Comparison of ENCODE assay signal across 1 cellular context in the genomic region with DNA sequence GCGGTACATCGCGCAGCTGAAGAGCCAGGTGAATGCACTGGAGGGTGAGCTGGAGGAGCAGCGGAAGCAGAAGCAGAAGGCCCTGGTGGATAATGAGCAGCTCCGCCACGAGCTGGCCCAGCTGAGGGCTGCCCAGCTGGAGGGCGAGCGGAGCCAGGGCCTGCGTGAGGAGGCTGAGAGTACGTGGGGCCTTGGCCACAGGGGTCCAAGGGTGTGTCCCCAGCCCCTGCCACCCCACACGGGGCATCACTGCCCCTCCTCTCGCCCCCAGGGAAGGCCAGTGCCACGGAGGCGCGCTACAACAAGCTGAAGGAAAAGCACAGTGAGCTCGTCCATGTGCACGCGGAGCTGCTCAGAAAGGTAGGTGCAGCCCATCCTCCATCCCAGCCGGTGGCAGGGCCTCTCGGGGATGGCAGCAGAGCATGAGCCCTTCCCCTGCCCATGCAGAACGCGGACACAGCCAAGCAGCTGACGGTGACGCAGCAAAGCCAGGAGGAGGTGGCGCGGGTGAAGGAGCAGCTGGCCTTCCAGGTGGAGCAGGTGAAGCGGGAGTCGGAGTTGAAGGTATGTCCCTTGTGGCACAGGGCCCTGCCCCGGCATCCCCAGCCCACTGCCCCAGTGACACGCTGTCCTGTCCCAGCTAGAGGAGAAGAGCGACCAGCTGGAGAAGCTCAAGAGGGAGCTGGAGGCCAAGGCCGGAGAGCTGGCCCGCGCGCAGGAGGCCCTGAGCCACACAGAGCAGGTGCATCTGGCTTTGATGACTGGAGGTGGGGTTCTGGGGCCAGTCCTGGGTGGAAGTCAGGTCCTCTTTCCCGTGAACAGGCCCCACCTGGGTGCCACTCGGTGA.
TF ChIP-seq lines count a peak whose summit lies in the region.

No MANE protein-coding gene starts in this region.

TF ChIP-seq in SK-N-SH, 30 proteins besides CTCF, POLR2A, EP300 and RAD21 (continued from another document):
- TF ChIP-seq, protein P1, sequence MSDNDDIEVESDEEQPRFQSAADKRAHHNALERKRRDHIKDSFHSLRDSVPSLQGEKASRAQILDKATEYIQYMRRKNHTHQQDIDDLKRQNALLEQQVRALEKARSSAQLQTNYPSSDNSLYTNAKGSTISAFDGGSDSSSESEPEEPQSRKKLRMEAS (IDR thresholded peaks at IDR 0.05; ENCODE audit: low read depth): no peak
- TF ChIP-seq, protein P2, sequence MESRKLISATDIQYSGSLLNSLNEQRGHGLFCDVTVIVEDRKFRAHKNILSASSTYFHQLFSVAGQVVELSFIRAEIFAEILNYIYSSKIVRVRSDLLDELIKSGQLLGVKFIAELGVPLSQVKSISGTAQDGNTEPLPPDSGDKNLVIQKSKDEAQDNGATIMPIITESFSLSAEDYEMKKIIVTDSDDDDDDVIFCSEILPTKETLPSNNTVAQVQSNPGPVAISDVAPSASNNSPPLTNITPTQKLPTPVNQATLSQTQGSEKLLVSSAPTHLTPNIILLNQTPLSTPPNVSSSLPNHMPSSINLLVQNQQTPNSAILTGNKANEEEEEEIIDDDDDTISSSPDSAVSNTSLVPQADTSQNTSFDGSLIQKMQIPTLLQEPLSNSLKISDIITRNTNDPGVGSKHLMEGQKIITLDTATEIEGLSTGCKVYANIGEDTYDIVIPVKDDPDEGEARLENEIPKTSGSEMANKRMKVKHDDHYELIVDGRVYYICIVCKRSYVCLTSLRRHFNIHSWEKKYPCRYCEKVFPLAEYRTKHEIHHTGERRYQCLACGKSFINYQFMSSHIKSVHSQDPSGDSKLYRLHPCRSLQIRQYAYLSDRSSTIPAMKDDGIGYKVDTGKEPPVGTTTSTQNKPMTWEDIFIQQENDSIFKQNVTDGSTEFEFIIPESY (IDR thresholded peaks at IDR 0.05; ENCODE audit: borderline replicate concordance, low read depth): no peak
- TF ChIP-seq, protein P3, sequence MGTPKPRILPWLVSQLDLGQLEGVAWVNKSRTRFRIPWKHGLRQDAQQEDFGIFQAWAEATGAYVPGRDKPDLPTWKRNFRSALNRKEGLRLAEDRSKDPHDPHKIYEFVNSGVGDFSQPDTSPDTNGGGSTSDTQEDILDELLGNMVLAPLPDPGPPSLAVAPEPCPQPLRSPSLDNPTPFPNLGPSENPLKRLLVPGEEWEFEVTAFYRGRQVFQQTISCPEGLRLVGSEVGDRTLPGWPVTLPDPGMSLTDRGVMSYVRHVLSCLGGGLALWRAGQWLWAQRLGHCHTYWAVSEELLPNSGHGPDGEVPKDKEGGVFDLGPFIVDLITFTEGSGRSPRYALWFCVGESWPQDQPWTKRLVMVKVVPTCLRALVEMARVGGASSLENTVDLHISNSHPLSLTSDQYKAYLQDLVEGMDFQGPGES (IDR thresholded peaks at IDR 0.05; ENCODE audit: low read depth, low read length): no peak
TF ChIP-seq in SK-N-SH: peak in this region for 0.
